Comparison of ENCODE assay signal across 16 cellular contexts in the genomic region with DNA sequence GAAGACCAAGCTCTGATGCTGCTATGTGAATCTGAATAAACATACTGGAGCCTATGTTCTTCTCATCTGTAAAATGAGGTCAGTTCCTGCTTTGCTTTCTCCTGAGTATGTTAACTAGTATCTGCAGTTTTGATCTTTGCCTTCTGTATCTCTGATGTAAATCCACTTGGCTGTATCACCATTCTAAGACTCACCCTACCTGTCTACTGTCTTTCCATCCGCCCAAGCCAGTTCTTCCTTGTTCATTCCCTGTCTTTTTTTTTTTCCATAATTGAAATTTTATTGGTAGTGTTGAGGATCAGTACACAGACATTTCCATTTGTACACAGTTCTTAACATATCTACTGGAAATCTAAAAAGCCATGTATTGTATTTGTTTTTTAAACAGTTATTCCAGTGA. TPM values are rescaled to one million over a fixed set of nuclear protein-coding genes. Genes with fewer than 3 reads are reported as not detected.
A peak's percentile ranks its signal among the peaks of the same experiment; 100 is the strongest.
DNase-seq lines count a peak whose midpoint lies in the region; ATAC-seq, FAIRE-seq and TF ChIP-seq lines count a peak whose summit lies in the region.
"Had no signal": no experiment of that assay in that cellular context is flagged by ENCODE, and none has a peak within 500 bp of the region (broad histone marks: within the 10 kb centered on the region; RNA-seq: fewer than 3 reads in every experiment).

No MANE protein-coding gene starts in this region.

- H3K9me2 ChIP-seq in GM23338 (ENCODE audit: insufficient read depth), result no peaks in the 10 kb centered on the region

- peaks cover 14% of the 10 kb centered on the region; the same call in 2 of the 3 replicates for H3K36me3 Mint-ChIP-seq in GM23338 (ENCODE audit: low read depth)
- H3K36me3 Mint-ChIP-seq in chondrocyte (ENCODE audit: low read depth), result peaks cover 19% of the 10 kb centered on the region
- H3K36me3 Mint-ChIP-seq: CD4-positive, alpha-beta memory T cell had no signal

- H4K20me1 ChIP-seq in GM23338 (replicated peaks; ENCODE audit: insufficient read depth), result 0 out of 2 replicates have a peak, but pooled peaks cover 4% of the 10 kb centered on the region
- H4K20me1 ChIP-seq: BLaER1 had no signal

- H3K9me3 Mint-ChIP-seq in GM23338 (no peaks in the 10 kb centered on the region), chondrocyte (ENCODE audit: low read depth) (no peaks in the 10 kb centered on the region)
- H3K9me3 Mint-ChIP-seq: CD14-positive monocyte; CD4-positive, alpha-beta memory T cell; H9 had no signal

- no peaks in the 10 kb centered on the region for H3F3A ChIP-seq in GM23338 (replicated peaks; ENCODE audit: low read depth)

- peak; percentile 58 for FAIRE-seq in H54 (lab: Jason Lieb, UNC)
- FAIRE-seq: G401.6, GM12891 had no signal

- peaks cover 8% of the 10 kb centered on the region; the same call in 1 of the 2 replicates for H3K79me2 ChIP-seq in GM23338 (replicated peaks; ENCODE audit: insufficient read depth)

- no peak for ATAC-seq in GM23338
- no peak for ATAC-seq in HG02571 (IDR thresholded peaks at IDR 0.05; ENCODE audit: unreplicated experiment)

- H2AFZ ChIP-seq in GM23338, result no peak overlapping the region

- no peak overlapping the region for H3K27ac Mint-ChIP-seq in GM23338
- H3K27ac Mint-ChIP-seq in chondrocyte (ENCODE audit: unreplicated experiment), result no peak overlapping the region
- H3K27ac Mint-ChIP-seq: CD14-positive monocyte; CD4-positive, alpha-beta memory T cell; H9 had no signal

- H3K27me3 Mint-ChIP-seq in GM23338 (ENCODE audit: insufficient read depth, low read depth, poor library complexity) (no peaks in the 10 kb centered on the region), chondrocyte (ENCODE audit: low read depth) (no peaks in the 10 kb centered on the region)
- H3K27me3 Mint-ChIP-seq: CD4-positive, alpha-beta memory T cell had no signal

- H3K4me1 Mint-ChIP-seq in GM23338, result no peaks in the 10 kb centered on the region
- no peaks in the 10 kb centered on the region for H3K4me1 Mint-ChIP-seq in chondrocyte (ENCODE audit: low read depth)
- H3K4me1 Mint-ChIP-seq: CD14-positive monocyte; CD4-positive, alpha-beta memory T cell; H9 had no signal

- no peaks in the 10 kb centered on the region for H3K27me3 ChIP-seq in GM23338 (ENCODE audit: insufficient read depth)
- H3K27me3 ChIP-seq: BLaER1 had no signal

- H3K4me3 ChIP-seq in GM23338, result no peak overlapping the region
- H3K4me3 ChIP-seq: BLaER1 had no signal

- no peak overlapping the region for H3K4me2 ChIP-seq in GM23338
- H3K4me2 ChIP-seq: BLaER1 had no signal

- peak overlapping the region; percentile 77 for H3K27ac ChIP-seq in VCaP
- H3K27ac ChIP-seq in GM23338 (ENCODE audit: low read depth), result no peak overlapping the region
- H3K27ac ChIP-seq: BLaER1 had no signal

- H3K4me3 Mint-ChIP-seq in GM23338 (no peak overlapping the region), chondrocyte (ENCODE audit: unreplicated experiment) (no peak overlapping the region)
- H3K4me3 Mint-ChIP-seq: CD14-positive monocyte; CD4-positive, alpha-beta memory T cell; H9 had no signal

- TF ChIP-seq POLR2A in H54 (IDR thresholded peaks at IDR 0.05; ENCODE audit: low read depth, low read length), result no peak

- no peak for DNase-seq in H54 (ENCODE audit: insufficient read length, low spot score)
- peak; percentile 95 for DNase-seq in NCI-H526 treated with DMSO at 0.1 percent for 48 hours (lab: John Stamatoyannopoulos, UW)
- no peak for DNase-seq in GM23338 (ENCODE audit: low spot score)
- no peak for DNase-seq in chondrocyte (ENCODE audit: low spot score)
- DNase-seq in activated gamma-delta T cell (lab: John Stamatoyannopoulos, UW), result no peak
- DNase-seq: 8988T; CD4-positive, alpha-beta memory T cell; DND-41; GOT3; H9 had no signal

- H3K36me3 ChIP-seq in GM23338 (ENCODE audit: insufficient read depth), result no peaks in the 10 kb centered on the region

- H3K4me1 ChIP-seq in GM23338 (ENCODE audit: insufficient read depth), result no peaks in the 10 kb centered on the region
- H3K4me1 ChIP-seq: BLaER1 had no signal

- no peak for TF ChIP-seq CTCF in VCaP (conservative IDR thresholded peaks at IDR 0.05)
- no peak for TF ChIP-seq CTCF in GM23338 (conservative IDR thresholded peaks at IDR 0.05; ENCODE audit: low read depth in 2 of 2)
- TF ChIP-seq CTCF in chondrocyte (IDR thresholded peaks at IDR 0.05), result no peak

TF ChIP-seq in GM23338, 12 proteins besides CTCF, POLR2A, EP300 and RAD21 (continues in another document):
- TF ChIP-seq EZH2phosphoT487 (IDR thresholded peaks at IDR 0.05; ENCODE audit: unreplicated experiment), result no peak
- TF ChIP-seq STAT1 (IDR thresholded peaks at IDR 0.05; ENCODE audit: unreplicated experiment), result no peak
- TF ChIP-seq, protein P1, sequence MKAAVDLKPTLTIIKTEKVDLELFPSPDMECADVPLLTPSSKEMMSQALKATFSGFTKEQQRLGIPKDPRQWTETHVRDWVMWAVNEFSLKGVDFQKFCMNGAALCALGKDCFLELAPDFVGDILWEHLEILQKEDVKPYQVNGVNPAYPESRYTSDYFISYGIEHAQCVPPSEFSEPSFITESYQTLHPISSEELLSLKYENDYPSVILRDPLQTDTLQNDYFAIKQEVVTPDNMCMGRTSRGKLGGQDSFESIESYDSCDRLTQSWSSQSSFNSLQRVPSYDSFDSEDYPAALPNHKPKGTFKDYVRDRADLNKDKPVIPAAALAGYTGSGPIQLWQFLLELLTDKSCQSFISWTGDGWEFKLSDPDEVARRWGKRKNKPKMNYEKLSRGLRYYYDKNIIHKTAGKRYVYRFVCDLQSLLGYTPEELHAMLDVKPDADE (IDR thresholded peaks at IDR 0.05), result no peak
- no peak for TF ChIP-seq POLR2AphosphoS5 (IDR thresholded peaks at IDR 0.05; ENCODE audit: low read depth)
- TF ChIP-seq CREB1 (CRISPR knock-in tag; IDR thresholded peaks at IDR 0.05; ENCODE audit: low read depth), result no peak
- TF ChIP-seq ZNF114 (CRISPR knock-in tag; IDR thresholded peaks at IDR 0.05), result no peak
- no peak for TF ChIP-seq JUNB (IDR thresholded peaks at IDR 0.05; ENCODE audit: unreplicated experiment)
- TF ChIP-seq ZNF331 (CRISPR knock-in tag; IDR thresholded peaks at IDR 0.05; ENCODE audit: low read depth), result no peak
- TF ChIP-seq REST (IDR thresholded peaks at IDR 0.05; ENCODE audit: unreplicated experiment), result no peak
- TF ChIP-seq NANOG (IDR thresholded peaks at IDR 0.05; ENCODE audit: borderline replicate concordance), result no peak
- no peak for TF ChIP-seq EZH2 (IDR thresholded peaks at IDR 0.05; ENCODE audit: low read depth, unreplicated experiment)

RNA-seq across cellular contexts. Expression of gene MAST2, which starts 31.3 kb away (rescaled TPM):
- 20.7 and 57.7 TPM in 2 replicates for total RNA-seq in GM23338 (2014; rRNA removed; shearing (Covaris generic))
- 9.3 and 11.5 TPM in 2 replicates for polyA plus RNA-seq in GM23338 (2016; fragmentation: Nextera tagmentation; extraction: Ambion mirVana)
- 51.2 to 61.8 TPM (median 53.2 TPM) in 3 replicates for total RNA-seq in chondrocyte
